1 cellular context compared by ENCODE assay signal in the genomic region with DNA sequence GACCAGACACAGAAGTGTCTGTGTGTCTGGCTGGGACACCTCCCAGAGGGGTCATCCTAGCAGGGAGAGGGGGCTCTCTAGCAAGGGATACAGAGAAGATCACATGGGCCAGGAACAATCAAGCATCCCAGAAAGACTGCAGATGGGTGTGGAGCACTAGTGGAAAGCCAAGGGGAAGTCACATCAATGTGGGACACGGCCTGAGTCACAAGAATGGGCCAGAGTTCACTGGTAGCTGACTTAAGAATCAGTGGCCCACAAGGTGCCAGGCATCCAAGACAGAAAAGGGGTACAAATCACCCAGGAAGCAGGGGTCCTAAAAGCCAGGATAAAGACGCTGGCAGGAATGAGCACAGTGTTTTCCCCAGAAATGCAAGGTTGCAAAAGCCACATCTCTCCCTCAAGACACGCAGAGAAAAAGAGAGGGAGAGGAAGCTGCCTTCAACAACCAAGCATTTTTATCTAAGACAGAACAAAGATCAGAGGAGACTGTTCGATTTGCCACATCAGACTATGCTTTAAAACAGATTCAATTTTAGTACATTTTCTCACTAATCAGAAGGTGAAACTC.
TF ChIP-seq lines count a peak whose summit lies in the region.

No MANE protein-coding gene starts in this region.

TF ChIP-seq in IMR-90, 13 proteins besides CTCF, POLR2A, EP300 and RAD21:
- TF ChIP-seq MXI1 (IDR thresholded peaks at IDR 0.05; ENCODE audit: borderline replicate concordance, low read depth, low read length) (no peak), CHD1 (IDR thresholded peaks at IDR 0.05; ENCODE audit: low read depth, low read length) (no peak), NFE2L2 (IDR thresholded peaks at IDR 0.05; ENCODE audit: low read depth, low read length) (no peak), MAFK (IDR thresholded peaks at IDR 0.05; ENCODE audit: low read depth, low read length) (peak; percentile 61), USF2 (IDR thresholded peaks at IDR 0.05; ENCODE audit: low read depth, low read length) (no peak), CEBPB (IDR thresholded peaks at IDR 0.05; ENCODE audit: low read depth, low read length) (no peak), RFX5 (IDR thresholded peaks at IDR 0.05; ENCODE audit: low read depth, low read length) (no peak)
